ENCODE assay signal across 17 cellular contexts in genomic region chr19:55197531-55197930, GRCh38. TPM values are rescaled to one million over a fixed set of nuclear protein-coding genes. Genes with fewer than 3 reads are reported as not detected.
DNase-seq lines count a peak whose midpoint lies in the region; ATAC-seq, FAIRE-seq and TF ChIP-seq lines count a peak whose summit lies in the region.
"Had no signal": no experiment of that assay in that cellular context is flagged by ENCODE, and none has a peak within 500 bp of the region (broad histone marks: within the 10 kb centered on the region; RNA-seq: fewer than 3 reads in every experiment).

No MANE protein-coding gene starts in this region.

- BruUV-seq in HCT116 (replicated peaks; lab: Mats Ljungman, UMichigan) (no TSS peak), HepG2 (replicated peaks; lab: Mats Ljungman, UMichigan) (no TSS peak)

- H3K79me2 ChIP-seq in HCT116 (ENCODE audit: insufficient read depth, low read length) (no peaks in the 10 kb centered on the region), HepG2 (ENCODE audit: insufficient read depth, low read length) (no peaks in the 10 kb centered on the region)

- H3K4me1 ChIP-seq in HCT116 (ENCODE audit: control insufficient read depth in 1 of 2, insufficient read depth in 2 of 2, low read length in 2 of 2) = no peaks in the 10 kb centered on the region
- H3K4me1 ChIP-seq in HepG2 (ENCODE audit: insufficient read depth, low read length) = no peaks in the 10 kb centered on the region
- no peaks in the 10 kb centered on the region for H3K4me1 ChIP-seq in left ventricle myocardium inferior
- H3K4me1 ChIP-seq: gastroesophageal sphincter, pancreas had no signal

- TF ChIP-seq EP300 in HepG2 (IDR thresholded peaks at IDR 0.05; ENCODE audit: low read depth in 2 of 2, low read length in 2 of 2) (no peak), HepG2 (CRISPR knock-in tag; IDR thresholded peaks at IDR 0.05; ENCODE audit: borderline replicate concordance) (no peak)

- intact Hi-C loops in HCT116 (cut with micrococcal nuclease) = no loop called here
- intact Hi-C loops in HepG2 (cut with micrococcal nuclease; ENCODE audit: unreplicated experiment) = no loop called here
- intact Hi-C loops in left ventricle myocardium inferior (cut with micrococcal nuclease) = no loop called here

- WGBS in HepG2 (ENCODE audit: low lambda C conversion rate) = 88% methylated on average over 4 of the region's 4 CpGs

- RAD21 ChIA-PET in HCT116 (lab: Charles Lee; ENCODE audit: low non-redundant PET in 1 of 2, low total read pairs in 2 of 2, uncharacterized antibody in 2 of 2, unreplicated experiment in 2 of 2) = no interaction called here

- peak; percentile 67 for ATAC-seq in HCT116
- no peak for ATAC-seq in HepG2
- ATAC-seq: gastroesophageal sphincter had no signal

- POLR2A ChIA-PET in HCT116 (lab: Charles Lee) = interaction anchor here (0.7 to 0.9 kb wide), 2 partner anchors 8 to 14 kb away, joined by 3 read pairs; no protein-coding TSS in a partner anchor
- POLR2A ChIA-PET in HepG2 (lab: Yijun Ruan, JAX) = interaction anchor here (0.8 to 6.1 kb wide), 4 partner anchors 9 to 142 kb away, joined by 3 to 28 read pairs (median 6); partner anchors contain the start of gene PTPRH

- no peak for TF ChIP-seq POLR2A in HCT116 (IDR thresholded peaks at IDR 0.05; ENCODE audit: borderline replicate concordance, extremely low read depth, insufficient read depth, insufficient read length)
- TF ChIP-seq POLR2A in HepG2 (IDR thresholded peaks at IDR 0.05; ENCODE audit: insufficient read depth in 1 of 2, low read depth in 2 of 2, low read length in 2 of 2) = 0 out of 4 replicates have a peak, but pooled peaks of 1 of the 2 experiments have one; percentile 1

- CTCF ChIA-PET in HCT116 (lab: Charles Lee) = no interaction called here
- CTCF ChIA-PET in HepG2 (lab: Yijun Ruan, JAX; ENCODE audit: low intra/inter-chr PET ratio, low total read pairs) = no interaction called here

- H3K9ac ChIP-seq in HCT116 (ENCODE audit: low read length) (no peak overlapping the region), HepG2 (ENCODE audit: insufficient read depth, low read depth, low read length) (no peak overlapping the region)

- no peak for FAIRE-seq in HepG2 (lab: Jason Lieb, UNC)
- FAIRE-seq: endometrium, pancreas had no signal

- H3K27ac ChIP-seq in HCT116 (ENCODE audit: low read depth, low read length) (no peak overlapping the region), HepG2 (ENCODE audit: extremely low read length, insufficient read depth, low read length) (no peak overlapping the region), left ventricle myocardium inferior (replicated peaks) (no peak overlapping the region)
- H3K27ac ChIP-seq: gastroesophageal sphincter, pancreas, SK-N-MC, VCaP had no signal

- TF ChIP-seq CTCF in HCT116 (IDR thresholded peaks at IDR 0.05 in 2 of 3, conservative IDR thresholded peaks at IDR 0.05 in 1 of 3; ENCODE audit: borderline replicate concordance in 1 of 3, insufficient read depth in 1 of 3, low read depth in 2 of 3, low read length in 2 of 3) = no peak
- no peak for TF ChIP-seq CTCF in HepG2 (CRISPR knock-in tag; IDR thresholded peaks at IDR 0.05)
- no peak for TF ChIP-seq CTCF in left ventricle myocardium inferior (IDR thresholded peaks at IDR 0.05; ENCODE audit: borderline replicate concordance)

- DNase-seq in Daoy (ENCODE audit: low read depth) = peak; percentile 39
- DNase-seq in HCT116 (ENCODE audit: low read depth, low spot score) = no peak
- DNase-seq in RKO (ENCODE audit: low spot score) = peak; percentile 63
- no peak for DNase-seq in HepG2 (ENCODE audit: low spot score)
- DNase-seq in midbrain (lab: John Stamatoyannopoulos, UW) = no peak
- no peak for DNase-seq in cerebellar cortex (ENCODE audit: low spot score)
- DNase-seq in left ventricle myocardium inferior = no peak
- DNase-seq: activated CD8-positive, alpha-beta memory T cell treated with anti-CD3 and anti-CD28 coated beads, Interleukin-2, amount 50 U/mL, for 4 hours; activated naive CD4-positive, alpha-beta T cell treated with anti-CD3 and anti-CD28 coated beads, Interleukin-2, amount 50 U/mL, for 16 hours; mucosa of descending colon; NCI-H1092 treated with DMSO at 0.1 percent for 48 hours; NCI-H69; pancreas had no signal

- H4K20me1 ChIP-seq in HCT116 (ENCODE audit: insufficient read depth) = no peaks in the 10 kb centered on the region
- H4K20me1 ChIP-seq in HepG2 (ENCODE audit: insufficient read depth, low read length) = peaks cover 3% of the 10 kb centered on the region; the same call in 1 of the 2 replicates

- no peaks in the 10 kb centered on the region for H3K27me3 ChIP-seq in HCT116 (ENCODE audit: insufficient read depth, low read length)
- H3K27me3 ChIP-seq in HepG2 (ENCODE audit: control insufficient read depth in 1 of 2, insufficient read depth in 2 of 2, low read length in 2 of 2) = no peaks in the 10 kb centered on the region
- no peaks in the 10 kb centered on the region for H3K27me3 ChIP-seq in left ventricle myocardium inferior (ENCODE audit: low read depth)
- H3K27me3 ChIP-seq: pancreas had no signal

- no peak overlapping the region for H2AFZ ChIP-seq in HCT116 (ENCODE audit: low read depth, low read length, poor library complexity, severe bottlenecking)
- no peak overlapping the region for H2AFZ ChIP-seq in HepG2 (ENCODE audit: low read length)

- in situ Hi-C loops in HepG2 (cut with HindIII; ENCODE audit: extremely low pct_ligation_motif_present, low pct_unique_long_range_greater_than_20kb) = no loop called here

- TF ChIP-seq RAD21 in HCT116 (IDR thresholded peaks at IDR 0.05; ENCODE audit: low read depth) (no peak), HepG2 (CRISPR knock-in tag; IDR thresholded peaks at IDR 0.05) (no peak)

- no peak overlapping the region for H3K4me2 ChIP-seq in HCT116 (ENCODE audit: low read length)
- no peak overlapping the region for H3K4me2 ChIP-seq in HepG2 (ENCODE audit: low read depth, low read length)

- no peak overlapping the region for H3K4me3 ChIP-seq in HCT116 (replicated peaks in 1 of 2; ENCODE audit: low read depth in 1 of 2, low read length in 2 of 2)
- H3K4me3 ChIP-seq in HepG2 (replicated peaks in 1 of 3; ENCODE audit: insufficient read depth in 1 of 3, low read depth in 2 of 3, low read length in 3 of 3) = no peak overlapping the region
- H3K4me3 ChIP-seq in left ventricle myocardium inferior = no peak overlapping the region
- H3K4me3 ChIP-seq: gastroesophageal sphincter, mucosa of descending colon, pancreas, SK-N-MC had no signal

- H3K36me3 ChIP-seq in HCT116 (ENCODE audit: control insufficient read depth in 1 of 2, insufficient read depth in 2 of 2, low read length in 2 of 2) (peaks cover 3 to 10% of the 10 kb centered on the region in 2 experiments; a peak in 3 of 4 replicates), HepG2 (replicated peaks in 1 of 2; ENCODE audit: control insufficient read depth in 1 of 2, insufficient read depth in 2 of 2, low read length in 2 of 2) (peaks cover 25 to 69% of the 10 kb centered on the region in 2 experiments), left ventricle myocardium inferior (no peaks in the 10 kb centered on the region)
- H3K36me3 ChIP-seq: gastroesophageal sphincter had no signal

- H3K9me2 ChIP-seq in HCT116 (ENCODE audit: insufficient read depth) = no peaks in the 10 kb centered on the region

- H3K9me3 ChIP-seq in HCT116 (ENCODE audit: control insufficient read depth in 1 of 2, insufficient read depth in 1 of 2, low read depth in 1 of 2, low read length in 2 of 2) (no peaks in the 10 kb centered on the region), HepG2 (ENCODE audit: low read length) (no peaks in the 10 kb centered on the region), left ventricle myocardium inferior (replicated peaks) (no peaks in the 10 kb centered on the region)
- H3K9me3 ChIP-seq: gastroesophageal sphincter, mucosa of descending colon, pancreas had no signal

RNA-seq across cellular contexts. Expression of gene PTPRH, which starts 11.8 kb away (rescaled TPM):
- 4.1 and 8.6 TPM in 2 replicates for total RNA-seq in Daoy (2014; rRNA removed; shearing (Covaris generic))
- total RNA-seq in HCT116 (2021; ENCODE audit: unreplicated experiment) (15.9 TPM), HepG2 (2016; rRNA removed; fragmentation: Illumina TruSeq; extraction: Trizol) (9.9 and 14.7 TPM in 2 replicates), left ventricle myocardium inferior (1.1 TPM)
- polyA plus RNA-seq in HCT116 (2012) = 25.5 and 27.0 TPM in 2 replicates
- total RNA-seq in HepG2 (2016; cell fraction: cytosol; rRNA removed; fragmentation: Illumina TruSeq; extraction: Trizol; ENCODE audit: low read depth) = 1.9 and 2.0 TPM in 2 replicates
- total RNA-seq in HepG2 (2016; cell fraction: insoluble cytoplasmic fraction; rRNA removed; fragmentation: Illumina TruSeq; extraction: Trizol) = 8.4 and 15.2 TPM in 2 replicates
- total RNA-seq in HepG2 (2016; cell fraction: membrane; rRNA removed; fragmentation: Illumina TruSeq; extraction: Trizol) = 5.0 and 5.3 TPM in 2 replicates
- 13.3 and 16.9 TPM in 2 replicates for total RNA-seq in HepG2 (2016; cell fraction: nucleus; rRNA removed; fragmentation: Illumina TruSeq; extraction: Trizol)
- 125 and 166 TPM in 2 replicates for polyA plus RNA-seq in HepG2 (2011; rRNA removed)
- 78.8 and 83.6 TPM in 2 replicates for polyA plus RNA-seq in HepG2 (2011; cell fraction: cytosol; rRNA removed)
- 220 and 225 TPM in 2 replicates for polyA plus RNA-seq in HepG2 (2011; cell fraction: nucleus; rRNA removed)
- 52.4 and 60.5 TPM in 2 replicates for polyA plus RNA-seq in HepG2 (2012)
- 0.66 and 0.80 TPM in 2 replicates for polyA plus RNA-seq in HepG2 (2016; cell fraction: cytosol; fragmentation: Illumina TruSeq; extraction: Trizol; ENCODE audit: low read depth)
- 5.8 and 6.3 TPM in 2 replicates for polyA plus RNA-seq in HepG2 (2016; cell fraction: insoluble cytoplasmic fraction; fragmentation: Illumina TruSeq; extraction: Trizol; ENCODE audit: low read depth)
- polyA plus RNA-seq in HepG2 (2016; cell fraction: membrane; fragmentation: Illumina TruSeq; extraction: Trizol; ENCODE audit: low read depth) = 1.2 and 2.2 TPM in 2 replicates
- polyA plus RNA-seq in HepG2 (2016; cell fraction: nucleus; fragmentation: Illumina TruSeq; extraction: Trizol; ENCODE audit: insufficient read depth, low read depth) = 19.3 and 22.0 TPM in 2 replicates
- polyA minus RNA-seq in HepG2 (2011; rRNA and poly(A)+ RNA removed; ENCODE audit: low replicate concordance) = 4.3 and 150 TPM in 2 replicates
- 36.0 and 38.7 TPM in 2 replicates for polyA minus RNA-seq in HepG2 (2011; cell fraction: cytosol; rRNA and poly(A)+ RNA removed)
- 84.6 and 100 TPM in 2 replicates for polyA minus RNA-seq in HepG2 (2011; cell fraction: nucleus; rRNA and poly(A)+ RNA removed)

RNA-seq across cellular contexts. Expression of gene SYT5, which starts 17.4 kb away (rescaled TPM):
- 0.12 TPM in 1 of 2 replicates, not detected in the other for total RNA-seq in Daoy (2014; rRNA removed; shearing (Covaris generic))
- total RNA-seq in HCT116 (2021; ENCODE audit: unreplicated experiment) = 2.3 TPM
- polyA plus RNA-seq in HCT116 (2012) = 0.75 and 1.8 TPM in 2 replicates
- total RNA-seq in HepG2 (2016; rRNA removed; fragmentation: Illumina TruSeq; extraction: Trizol) = not detected in 2 replicates
- not detected in 2 replicates for total RNA-seq in HepG2 (2016; cell fraction: cytosol; rRNA removed; fragmentation: Illumina TruSeq; extraction: Trizol; ENCODE audit: low read depth)
- not detected in 2 replicates for total RNA-seq in HepG2 (2016; cell fraction: insoluble cytoplasmic fraction; rRNA removed; fragmentation: Illumina TruSeq; extraction: Trizol)
- total RNA-seq in HepG2 (2016; cell fraction: membrane; rRNA removed; fragmentation: Illumina TruSeq; extraction: Trizol) = not detected in 2 replicates
- 0.12 TPM in 1 of 2 replicates, not detected in the other for total RNA-seq in HepG2 (2016; cell fraction: nucleus; rRNA removed; fragmentation: Illumina TruSeq; extraction: Trizol)
- 0.04 TPM in 1 of 2 replicates, not detected in the other for polyA plus RNA-seq in HepG2 (2011; rRNA removed)
- polyA plus RNA-seq in HepG2 (2011; cell fraction: cytosol; rRNA removed) = 0.11 TPM in 1 of 2 replicates, not detected in the other
- 0.87 and 0.90 TPM in 2 replicates for polyA plus RNA-seq in HepG2 (2011; cell fraction: nucleus; rRNA removed)
- polyA plus RNA-seq in HepG2 (2012) = 0.24 and 0.25 TPM in 2 replicates
- polyA plus RNA-seq in HepG2 (2016; cell fraction: cytosol; fragmentation: Illumina TruSeq; extraction: Trizol; ENCODE audit: low read depth) = not detected in 2 replicates
- polyA plus RNA-seq in HepG2 (2016; cell fraction: insoluble cytoplasmic fraction; fragmentation: Illumina TruSeq; extraction: Trizol; ENCODE audit: low read depth) = not detected in 2 replicates
- polyA plus RNA-seq in HepG2 (2016; cell fraction: membrane; fragmentation: Illumina TruSeq; extraction: Trizol; ENCODE audit: low read depth) = not detected in 2 replicates
- not detected in 2 replicates for polyA plus RNA-seq in HepG2 (2016; cell fraction: nucleus; fragmentation: Illumina TruSeq; extraction: Trizol; ENCODE audit: insufficient read depth, low read depth)
- 0.05 and 0.52 TPM in 2 replicates for polyA minus RNA-seq in HepG2 (2011; rRNA and poly(A)+ RNA removed; ENCODE audit: low replicate concordance)
- not detected in 2 replicates for polyA minus RNA-seq in HepG2 (2011; cell fraction: cytosol; rRNA and poly(A)+ RNA removed)
- polyA minus RNA-seq in HepG2 (2011; cell fraction: nucleus; rRNA and poly(A)+ RNA removed) = 0.62 and 2.8 TPM in 2 replicates
- not detected for total RNA-seq in left ventricle myocardium inferior

RNA-seq across cellular contexts. Expression of gene TMEM86B, which starts 31.0 kb away (rescaled TPM):
- 0.95 and 1.8 TPM in 2 replicates for total RNA-seq in Daoy (2014; rRNA removed; shearing (Covaris generic))
- 10.6 TPM for total RNA-seq in HCT116 (2021; ENCODE audit: unreplicated experiment)
- 6.4 and 7.6 TPM in 2 replicates for polyA plus RNA-seq in HCT116 (2012)
- total RNA-seq in HepG2 (2016; rRNA removed; fragmentation: Illumina TruSeq; extraction: Trizol) = 6.0 and 9.6 TPM in 2 replicates
- total RNA-seq in HepG2 (2016; cell fraction: cytosol; rRNA removed; fragmentation: Illumina TruSeq; extraction: Trizol; ENCODE audit: low read depth) = 9.6 and 12.1 TPM in 2 replicates
- 6.1 and 10.1 TPM in 2 replicates for total RNA-seq in HepG2 (2016; cell fraction: insoluble cytoplasmic fraction; rRNA removed; fragmentation: Illumina TruSeq; extraction: Trizol)
- 13.1 and 18.6 TPM in 2 replicates for total RNA-seq in HepG2 (2016; cell fraction: membrane; rRNA removed; fragmentation: Illumina TruSeq; extraction: Trizol)
- total RNA-seq in HepG2 (2016; cell fraction: nucleus; rRNA removed; fragmentation: Illumina TruSeq; extraction: Trizol) = 7.1 and 10.0 TPM in 2 replicates
- polyA plus RNA-seq in HepG2 (2011; rRNA removed) = 7.7 and 10.7 TPM in 2 replicates
- polyA plus RNA-seq in HepG2 (2011; cell fraction: cytosol; rRNA removed) = 6.2 and 9.1 TPM in 2 replicates
- 66.7 and 95.0 TPM in 2 replicates for polyA plus RNA-seq in HepG2 (2011; cell fraction: nucleus; rRNA removed)
- polyA plus RNA-seq in HepG2 (2012) = 16.2 and 16.6 TPM in 2 replicates
- polyA plus RNA-seq in HepG2 (2016; cell fraction: cytosol; fragmentation: Illumina TruSeq; extraction: Trizol; ENCODE audit: low read depth) = 22.1 and 25.3 TPM in 2 replicates
- 8.1 and 13.8 TPM in 2 replicates for polyA plus RNA-seq in HepG2 (2016; cell fraction: insoluble cytoplasmic fraction; fragmentation: Illumina TruSeq; extraction: Trizol; ENCODE audit: low read depth)
- polyA plus RNA-seq in HepG2 (2016; cell fraction: membrane; fragmentation: Illumina TruSeq; extraction: Trizol; ENCODE audit: low read depth) = 27.2 and 29.7 TPM in 2 replicates
- 36.9 and 38.1 TPM in 2 replicates for polyA plus RNA-seq in HepG2 (2016; cell fraction: nucleus; fragmentation: Illumina TruSeq; extraction: Trizol; ENCODE audit: insufficient read depth, low read depth)
- 1.9 and 14.4 TPM in 2 replicates for polyA minus RNA-seq in HepG2 (2011; rRNA and poly(A)+ RNA removed; ENCODE audit: low replicate concordance)
- polyA minus RNA-seq in HepG2 (2011; cell fraction: cytosol; rRNA and poly(A)+ RNA removed) = 2.9 and 3.2 TPM in 2 replicates
- 7.1 and 7.8 TPM in 2 replicates for polyA minus RNA-seq in HepG2 (2011; cell fraction: nucleus; rRNA and poly(A)+ RNA removed)
- total RNA-seq in left ventricle myocardium inferior = 2.1 TPM

RNA-seq across cellular contexts. Expression of gene DNAAF3, which starts 31.1 kb away (rescaled TPM):
- total RNA-seq in Daoy (2014; rRNA removed; shearing (Covaris generic)) = 3.1 and 7.1 TPM in 2 replicates
- total RNA-seq in HCT116 (2021; ENCODE audit: unreplicated experiment) = 52.8 TPM
- 34.3 and 47.5 TPM in 2 replicates for polyA plus RNA-seq in HCT116 (2012)
- 0.40 and 0.41 TPM in 2 replicates for total RNA-seq in HepG2 (2016; rRNA removed; fragmentation: Illumina TruSeq; extraction: Trizol)
- 0.40 TPM in 1 of 2 replicates, not detected in the other for total RNA-seq in HepG2 (2016; cell fraction: cytosol; rRNA removed; fragmentation: Illumina TruSeq; extraction: Trizol; ENCODE audit: low read depth)
- 0.17 and 0.30 TPM in 2 replicates for total RNA-seq in HepG2 (2016; cell fraction: insoluble cytoplasmic fraction; rRNA removed; fragmentation: Illumina TruSeq; extraction: Trizol)
- 0.17 and 0.34 TPM in 2 replicates for total RNA-seq in HepG2 (2016; cell fraction: membrane; rRNA removed; fragmentation: Illumina TruSeq; extraction: Trizol)
- 0.66 and 1.1 TPM in 2 replicates for total RNA-seq in HepG2 (2016; cell fraction: nucleus; rRNA removed; fragmentation: Illumina TruSeq; extraction: Trizol)
- polyA plus RNA-seq in HepG2 (2011; rRNA removed) = 0.30 and 0.33 TPM in 2 replicates
- polyA plus RNA-seq in HepG2 (2011; cell fraction: cytosol; rRNA removed) = 0.12 and 0.27 TPM in 2 replicates
- 1.0 and 1.6 TPM in 2 replicates for polyA plus RNA-seq in HepG2 (2011; cell fraction: nucleus; rRNA removed)
- polyA plus RNA-seq in HepG2 (2012) = 0.24 and 0.31 TPM in 2 replicates
- 0.28 TPM in 1 of 2 replicates, not detected in the other for polyA plus RNA-seq in HepG2 (2016; cell fraction: cytosol; fragmentation: Illumina TruSeq; extraction: Trizol; ENCODE audit: low read depth)
- polyA plus RNA-seq in HepG2 (2016; cell fraction: insoluble cytoplasmic fraction; fragmentation: Illumina TruSeq; extraction: Trizol; ENCODE audit: low read depth) = 0.41 and 0.73 TPM in 2 replicates
- polyA plus RNA-seq in HepG2 (2016; cell fraction: membrane; fragmentation: Illumina TruSeq; extraction: Trizol; ENCODE audit: low read depth) = not detected in 2 replicates
- polyA plus RNA-seq in HepG2 (2016; cell fraction: nucleus; fragmentation: Illumina TruSeq; extraction: Trizol; ENCODE audit: insufficient read depth, low read depth) = 1.1 and 1.9 TPM in 2 replicates
- polyA minus RNA-seq in HepG2 (2011; rRNA and poly(A)+ RNA removed; ENCODE audit: low replicate concordance) = 0.06 and 16.2 TPM in 2 replicates
- polyA minus RNA-seq in HepG2 (2011; cell fraction: cytosol; rRNA and poly(A)+ RNA removed) = not detected in 2 replicates
- 0.26 TPM in 1 of 2 replicates, not detected in the other for polyA minus RNA-seq in HepG2 (2011; cell fraction: nucleus; rRNA and poly(A)+ RNA removed)
- total RNA-seq in left ventricle myocardium inferior = 1.8 TPM

RNA-seq across cellular contexts. Expression of gene TNNI3, which starts 40.0 kb away (rescaled TPM):
- total RNA-seq in Daoy (2014; rRNA removed; shearing (Covaris generic)) = 0.80 TPM in 1 of 2 replicates, not detected in the other
- total RNA-seq in HCT116 (2021; ENCODE audit: unreplicated experiment) (42.1 TPM), HepG2 (2016; rRNA removed; fragmentation: Illumina TruSeq; extraction: Trizol) (3.5 and 3.7 TPM in 2 replicates), left ventricle myocardium inferior (7,701 TPM)
- 38.5 and 43.5 TPM in 2 replicates for polyA plus RNA-seq in HCT116 (2012)
- total RNA-seq in HepG2 (2016; cell fraction: cytosol; rRNA removed; fragmentation: Illumina TruSeq; extraction: Trizol; ENCODE audit: low read depth) = 1.9 and 3.2 TPM in 2 replicates
- total RNA-seq in HepG2 (2016; cell fraction: insoluble cytoplasmic fraction; rRNA removed; fragmentation: Illumina TruSeq; extraction: Trizol) = 3.8 and 5.6 TPM in 2 replicates
- total RNA-seq in HepG2 (2016; cell fraction: membrane; rRNA removed; fragmentation: Illumina TruSeq; extraction: Trizol) = 2.0 and 2.4 TPM in 2 replicates
- total RNA-seq in HepG2 (2016; cell fraction: nucleus; rRNA removed; fragmentation: Illumina TruSeq; extraction: Trizol) = 1.6 and 2.3 TPM in 2 replicates
- polyA plus RNA-seq in HepG2 (2011; rRNA removed) = 3.7 TPM in 2 replicates
- polyA plus RNA-seq in HepG2 (2011; cell fraction: cytosol; rRNA removed) = 4.8 and 5.7 TPM in 2 replicates
- polyA plus RNA-seq in HepG2 (2011; cell fraction: nucleus; rRNA removed) = 2.4 and 3.1 TPM in 2 replicates
- polyA plus RNA-seq in HepG2 (2012) = 4.6 and 9.0 TPM in 2 replicates
- 1.5 and 2.8 TPM in 2 replicates for polyA plus RNA-seq in HepG2 (2016; cell fraction: cytosol; fragmentation: Illumina TruSeq; extraction: Trizol; ENCODE audit: low read depth)
- 4.3 and 5.1 TPM in 2 replicates for polyA plus RNA-seq in HepG2 (2016; cell fraction: insoluble cytoplasmic fraction; fragmentation: Illumina TruSeq; extraction: Trizol; ENCODE audit: low read depth)
- polyA plus RNA-seq in HepG2 (2016; cell fraction: membrane; fragmentation: Illumina TruSeq; extraction: Trizol; ENCODE audit: low read depth) = 1.1 and 1.6 TPM in 2 replicates
- 3.4 TPM in 2 replicates for polyA plus RNA-seq in HepG2 (2016; cell fraction: nucleus; fragmentation: Illumina TruSeq; extraction: Trizol; ENCODE audit: insufficient read depth, low read depth)
- 0.48 and 0.75 TPM in 2 replicates for polyA minus RNA-seq in HepG2 (2011; rRNA and poly(A)+ RNA removed; ENCODE audit: low replicate concordance)
- polyA minus RNA-seq in HepG2 (2011; cell fraction: cytosol; rRNA and poly(A)+ RNA removed) = not detected in 2 replicates
- not detected in 2 replicates for polyA minus RNA-seq in HepG2 (2011; cell fraction: nucleus; rRNA and poly(A)+ RNA removed)
- total RNA-seq: gastroesophageal sphincter had no signal

Comparison
In these comparisons a context has a peak if more than half of its experiments do, and no peak if none do; other contexts are left out.
1. DNase-seq: peak in Daoy (single experiment) and RKO (single experiment); none in HCT116 (single experiment), HepG2 (single experiment), midbrain (single experiment), cerebellar cortex (single experiment) and left ventricle myocardium inferior (single experiment).